In genomic region chr2:191845876-191846786, GRCh38 we compare ENCODE assay signal across 1 cellular context.
TF ChIP-seq lines count a peak whose summit lies in the region.

No MANE protein-coding gene starts in this region.

TF ChIP-seq in K562, 482 proteins besides CTCF, POLR2A, EP300 and RAD21 (continued from another document):
- peak; percentile 60 for TF ChIP-seq PRDM10 (IDR thresholded peaks at IDR 0.05; ENCODE audit: partially characterized antibody)
TF ChIP-seq in K562: peak in this region for 32.
